In the genomic region with DNA sequence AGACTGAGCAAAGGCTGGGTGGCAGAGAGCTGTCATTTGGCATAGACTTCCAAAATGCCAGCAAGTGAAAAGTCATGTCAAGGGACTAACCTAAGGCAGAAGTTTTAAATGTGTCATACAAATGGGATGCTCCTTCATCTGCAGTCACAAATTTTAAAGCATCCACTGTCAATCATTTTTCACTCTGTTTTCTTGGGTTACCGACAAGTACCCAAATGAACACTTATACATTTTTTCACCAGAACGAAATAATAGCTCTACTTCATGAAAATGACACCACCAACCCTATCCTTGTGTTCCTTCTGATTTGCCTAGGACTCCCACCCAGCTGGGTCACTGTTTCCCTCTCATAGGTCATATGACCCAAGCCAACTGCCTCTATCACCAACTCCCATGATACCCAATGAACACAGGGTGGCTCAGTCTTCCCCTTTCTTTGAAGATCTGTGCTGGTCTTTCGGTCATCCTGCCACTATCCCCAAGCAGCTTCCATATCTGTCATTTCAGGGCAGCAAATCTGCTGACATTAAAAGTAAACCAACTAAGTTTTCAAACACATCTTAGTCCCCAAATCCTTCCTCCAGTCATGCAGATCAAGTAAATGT, we compare ENCODE assay signal across 8 cellular contexts. TPM values are rescaled to one million over a fixed set of nuclear protein-coding genes. Genes with fewer than 3 reads are reported as not detected.
A peak's percentile ranks its signal among the peaks of the same experiment; 100 is the strongest.
DNase-seq lines count a peak whose midpoint lies in the region; ATAC-seq and TF ChIP-seq lines count a peak whose summit lies in the region.

No MANE protein-coding gene starts in this region.

- intact Hi-C loops in adrenal gland (cut with DNase I): no loop called here
- intact Hi-C loops in thyroid gland (cut with DNase I): no loop called here

- peaks cover 48% of the 10 kb centered on the region for H3K4me1 Mint-ChIP-seq in activated T-cell treated with anti-CD3 and anti-CD28 coated beads, Interleukin-2, amount 50 U/mL, for 72 hours (ENCODE audit: low read depth)
- H3K4me1 Mint-ChIP-seq in effector memory CD8-positive, alpha-beta T cell (ENCODE audit: low read depth in 2 of 2): peaks cover 5 to 18% of the 10 kb centered on the region in 2 donors

- H3K27ac Mint-ChIP-seq in activated T-cell treated with anti-CD3 and anti-CD28 coated beads, Interleukin-2, amount 50 U/mL, for 72 hours: peak overlapping the region; percentile 62
- peak overlapping the region in 1 of 2 donors; percentile 87 for H3K27ac Mint-ChIP-seq in effector memory CD8-positive, alpha-beta T cell

- H3K9me3 Mint-ChIP-seq in activated T-cell treated with anti-CD3 and anti-CD28 coated beads, Interleukin-2, amount 50 U/mL, for 72 hours: no peaks in the 10 kb centered on the region
- no peaks in the 10 kb centered on the region for H3K9me3 Mint-ChIP-seq in effector memory CD8-positive, alpha-beta T cell

- H3K4me3 Mint-ChIP-seq in activated T-cell treated with anti-CD3 and anti-CD28 coated beads, Interleukin-2, amount 50 U/mL, for 72 hours: peak overlapping the region; percentile 60 to 66
- peak overlapping the region in 1 of 2 donors; percentile 46 for H3K4me3 Mint-ChIP-seq in effector memory CD8-positive, alpha-beta T cell

- H3K9me3 ChIP-seq in adrenal gland (replicated peaks in 1 of 3) (no peaks in the 10 kb centered on the region), mucosa of rectum (ENCODE audit: control insufficient read depth in 2 of 2, low read length in 2 of 2) (no peaks in the 10 kb centered on the region), thyroid gland (no peaks in the 10 kb centered on the region)

- CTCF ChIA-PET in GM10248 (lab: Yijun Ruan, JAX): interaction anchor here (0.8 to 1.6 kb wide), 3 partner anchors 10 to 325 kb away, joined by 4 to 5 read pairs (median 4); no protein-coding TSS in a partner anchor

- peak overlapping the region; percentile 58 to 92 (median 74) for H3K27ac ChIP-seq in adrenal gland
- peak overlapping the region; percentile 73 to 79 for H3K27ac ChIP-seq in mucosa of rectum (ENCODE audit: low read depth in 2 of 2, low read length in 2 of 2)
- peak overlapping the region; percentile 74 to 95 (median 92) for H3K27ac ChIP-seq in thyroid gland

- POLR2A ChIA-PET in GM10248 (lab: Yijun Ruan, JAX): interaction anchor here (0.5 to 3.5 kb wide), 2 partner anchors 22 to 36 kb away, joined by 3 to 13 read pairs; a partner anchor contains a TSS

- ATAC-seq in activated T-cell treated with anti-CD3 and anti-CD28 coated beads, Interleukin-2, amount 50 U/mL, for 72 hours (replicated peaks in 1 of 2): no peak
- no peak for ATAC-seq in effector memory CD8-positive, alpha-beta T cell (replicated peaks)

- 83 to 90% (median 84%) methylated on average over 3 of the region's 3 CpGs for WGBS in adrenal gland, 4 donors
- WGBS in thyroid gland, 2 donors: 83 to 88% methylated on average over 3 of the region's 3 CpGs

- TF ChIP-seq CTCF in adrenal gland (IDR thresholded peaks at IDR 0.05) (no peak), thyroid gland (IDR thresholded peaks at IDR 0.05) (no peak), GM10248 (IDR thresholded peaks at IDR 0.05; ENCODE audit: control extremely low read depth, extremely low read depth, low read depth, missing control alignments) (no peak)

- H3K4me1 ChIP-seq in adrenal gland (replicated peaks in 1 of 2) (peaks cover 48 to 65% of the 10 kb centered on the region in 2 donors), mucosa of rectum (ENCODE audit: control insufficient read depth in 2 of 2, insufficient read depth in 2 of 2, low read length in 2 of 2) (peaks cover 3 to 5% of the 10 kb centered on the region in 2 donors), thyroid gland (peaks cover 50 to 74% of the 10 kb centered on the region in 2 donors)

- H3K27me3 ChIP-seq in adrenal gland (no peaks in the 10 kb centered on the region), mucosa of rectum (ENCODE audit: control insufficient read depth in 2 of 2, insufficient read depth in 2 of 2, low read length in 2 of 2) (no peaks in the 10 kb centered on the region), thyroid gland (no peaks in the 10 kb centered on the region)

- H3K9ac ChIP-seq in mucosa of rectum (ENCODE audit: low read depth in 1 of 2, low read length in 2 of 2): peak overlapping the region; percentile 7 to 35

- no peak overlapping the region for H3K4me3 ChIP-seq in adrenal gland
- no peak overlapping the region for H3K4me3 ChIP-seq in mucosa of rectum (ENCODE audit: low read length in 2 of 2)
- H3K4me3 ChIP-seq in thyroid gland (replicated peaks in 1 of 3): no peak overlapping the region

- H3K27me3 Mint-ChIP-seq in activated T-cell treated with anti-CD3 and anti-CD28 coated beads, Interleukin-2, amount 50 U/mL, for 72 hours (ENCODE audit: low read depth): peaks cover 15% of the 10 kb centered on the region
- H3K27me3 Mint-ChIP-seq in effector memory CD8-positive, alpha-beta T cell: peaks cover 6 to 10% of the 10 kb centered on the region in 2 donors

- TF ChIP-seq POLR2A in adrenal gland (IDR thresholded peaks at IDR 0.05) (no peak), thyroid gland (IDR thresholded peaks at IDR 0.05) (no peak)

- H3K36me3 ChIP-seq in adrenal gland (replicated peaks in 1 of 2) (no peaks in the 10 kb centered on the region), mucosa of rectum (ENCODE audit: control insufficient read depth in 2 of 2, insufficient read depth in 2 of 2, low read length in 2 of 2) (no peaks in the 10 kb centered on the region), thyroid gland (no peaks in the 10 kb centered on the region)

- no peak for DNase-seq in activated T-cell treated with anti-CD3 and anti-CD28 coated beads, Interleukin-2, amount 50 U/mL, for 72 hours
- DNase-seq in activated T-cell treated with anti-CD3 and anti-CD28 coated beads, Interleukin-2, amount 50 U/mL, for 48 hours: no peak
- DNase-seq in adrenal gland (no peak), thyroid gland (no peak), GM10248 (ENCODE audit: extremely low spot score) (no peak), NK-92 (lab: John Stamatoyannopoulos, UW; ENCODE audit: unreplicated experiment) (no peak)
- DNase-seq in effector memory CD8-positive, alpha-beta T cell: no peak

- peaks cover 1 to 8% of the 10 kb centered on the region in 2 donors for H3K36me3 Mint-ChIP-seq in activated T-cell treated with anti-CD3 and anti-CD28 coated beads, Interleukin-2, amount 50 U/mL, for 72 hours (ENCODE audit: insufficient read depth in 2 of 2)
- H3K36me3 Mint-ChIP-seq in effector memory CD8-positive, alpha-beta T cell (ENCODE audit: insufficient read depth): peaks cover 3% of the 10 kb centered on the region

RNA-seq across cellular contexts. Expression of a gene that starts 21.5 kb away (rescaled TPM):
- 10 to 100 TPM; 31.2 to 43.4 TPM for total RNA-seq in activated T-cell treated with anti-CD3 and anti-CD28 coated beads, Interleukin-2, amount 50 U/mL, for 72 hours
- total RNA-seq in adrenal gland (10 to 100 TPM; 11.9 to 45.9 (median 25.7) TPM), thyroid gland (10 to 100 TPM; 19.4 to 29.5 (median 25.6) TPM)
- 10 to 100 TPM in 1 of 3 donors, 1 to 10 TPM in 2; 3.6 to 17.0 (median 6.8) TPM for polyA plus RNA-seq in adrenal gland
